In the genomic region with DNA sequence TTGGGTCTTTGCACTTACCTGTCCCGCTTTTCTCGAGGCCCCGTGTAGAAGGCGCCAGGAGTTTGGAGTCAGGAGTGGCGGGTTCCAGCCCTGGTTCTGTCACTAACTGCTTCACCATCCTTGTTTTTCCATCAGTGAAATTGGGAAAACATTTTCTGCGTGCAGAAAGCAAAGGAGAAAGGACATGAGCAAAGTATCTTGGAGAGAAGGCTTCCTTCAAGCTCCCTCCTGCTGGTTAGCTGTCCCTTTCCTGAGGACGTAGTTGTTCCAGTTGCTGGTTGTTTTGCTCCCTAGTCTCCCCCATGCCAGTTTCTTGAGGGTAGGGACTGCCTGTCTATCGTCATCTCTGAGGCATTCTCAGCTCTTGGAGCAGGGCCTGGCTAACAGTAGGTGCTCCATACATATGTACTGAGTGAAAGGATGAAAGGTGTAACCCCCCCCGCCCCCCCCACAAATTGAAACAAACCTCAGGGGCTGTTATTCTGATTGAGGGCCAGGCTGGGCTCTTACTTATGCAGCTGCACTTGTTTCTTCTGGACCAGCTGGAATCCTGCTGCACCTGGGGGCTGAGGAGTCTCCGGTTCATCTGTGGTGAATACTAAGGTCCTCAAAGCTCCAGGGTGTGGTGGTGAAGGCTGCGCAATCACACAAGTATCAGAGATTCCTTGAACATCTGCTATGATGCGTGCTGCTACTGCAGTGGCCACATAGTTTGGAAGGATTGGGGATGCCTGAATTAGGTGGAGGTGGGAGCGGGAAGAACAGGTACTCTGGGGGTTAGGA, we compare ENCODE assay signal across 8 cellular contexts. TPM values are rescaled to one million over a fixed set of nuclear protein-coding genes. Genes with fewer than 3 reads are reported as not detected.
DNase-seq lines count a peak whose midpoint lies in the region; ATAC-seq, FAIRE-seq and TF ChIP-seq lines count a peak whose summit lies in the region.

No MANE protein-coding gene starts in this region.

- intact Hi-C loops in activated T-helper 2 cell treated with anti-CD3 and anti-CD28 coated beads, Interferon-gamma antibody, Interleukin-2, Interleukin-4, amounts not matched to agents 10 μg/mL and 5 μg/mL and 100 μg/mL, durations not matched to agents 14 hours and 24 hours and 36 hours (cut with micrococcal nuclease), result loop anchor here (1.0 to 5.0 kb wide), 7 partner anchors 11 to 313 kb away; partner anchors contain the start of genes DCTN4 and RBM22
- intact Hi-C loops in tibial artery (cut with DNase I; ENCODE audit: low total_unique reads), result loop anchor here (1.0 kb wide), 1 partner anchor 21 kb away; no protein-coding TSS in a partner anchor

- no peaks in the 10 kb centered on the region for H3K9me3 ChIP-seq in keratinocyte (ENCODE audit: control insufficient read depth, low read depth, low read length)
- H3K9me3 ChIP-seq in tibial artery, result no peaks in the 10 kb centered on the region

- peak overlapping the region; percentile 92 for H3K9ac ChIP-seq in keratinocyte (ENCODE audit: control insufficient read depth, extremely low read depth, insufficient read depth, low read length)

- H3K27ac ChIP-seq in keratinocyte (ENCODE audit: control insufficient read depth, insufficient read depth, low read length) (peak overlapping the region; percentile 89), tibial artery (peak overlapping the region; percentile 96 to 97)

- no peak overlapping the region for H2AFZ ChIP-seq in keratinocyte (ENCODE audit: control insufficient read depth, low read length)

- H3K4me1 Mint-ChIP-seq in HFFc6 (ENCODE audit: low read depth), result peaks cover 77% of the 10 kb centered on the region
- peaks cover 61% of the 10 kb centered on the region for H3K4me1 Mint-ChIP-seq in activated T-helper 2 cell treated with anti-CD3 and anti-CD28 coated beads, Interferon-gamma antibody, Interleukin-2, Interleukin-4, amounts not matched to agents 10 μg/mL and 5 μg/mL and 100 μg/mL, durations not matched to agents 14 hours and 24 hours and 36 hours (ENCODE audit: low read depth)

- no peaks in the 10 kb centered on the region for H3K36me3 Mint-ChIP-seq in HFFc6 (ENCODE audit: low read depth)
- peaks cover 25% of the 10 kb centered on the region for H3K36me3 Mint-ChIP-seq in activated T-helper 2 cell treated with anti-CD3 and anti-CD28 coated beads, Interferon-gamma antibody, Interleukin-2, Interleukin-4, amounts not matched to agents 10 μg/mL and 5 μg/mL and 100 μg/mL, durations not matched to agents 14 hours and 24 hours and 36 hours (ENCODE audit: low read depth)

- H3K4me1 ChIP-seq in keratinocyte (ENCODE audit: control insufficient read depth, extremely low read depth, insufficient read depth, low read length) (peaks cover 52% of the 10 kb centered on the region), tibial artery (peaks cover 5 to 61% (median 54%) of the 10 kb centered on the region in 4 donors)

- dilution Hi-C loops in keratinocyte (cut with MboI; ENCODE audit: extremely low pct_ligation_motif_present, low sequenced_read_pairs), result no loop called here

- peak overlapping the region; percentile 88 for H3K4me2 ChIP-seq in keratinocyte (ENCODE audit: control insufficient read depth, extremely low read depth, insufficient read depth, low read depth, low read length)

- TF ChIP-seq CTCF in AG09309 (IDR thresholded peaks at IDR 0.05; ENCODE audit: control insufficient read depth, insufficient read depth, low read depth, low read length, missing control alignments) (no peak), HFFc6 (IDR thresholded peaks at IDR 0.05) (no peak; the same call in none of the 2 replicates), keratinocyte (optimal IDR thresholded peaks at IDR 0.05 in 1 of 3, IDR thresholded peaks at IDR 0.05 in 1 of 3, conservative IDR thresholded peaks at IDR 0.05 in 1 of 3; ENCODE audit: extremely low read depth in 1 of 3, insufficient read depth in 2 of 3, low read length in 3 of 3) (peak in 1 of 3 experiments; percentile 5), tibial artery (IDR thresholded peaks at IDR 0.05) (no peak)

- no peak for DNase-seq in AG09309 (ENCODE audit: low read depth)
- no peak for DNase-seq in HFFc6
- DNase-seq in activated T-helper 2 cell treated with anti-CD3 and anti-CD28 coated beads, Interferon-gamma antibody, Interleukin-2, Interleukin-4, amounts not matched to agents 10 μg/mL and 5 μg/mL and 100 μg/mL, durations not matched to agents 14 hours and 24 hours and 36 hours (ENCODE audit: low spot score), result no peak
- no peak for DNase-seq in keratinocyte (ENCODE audit: low read depth, low spot score)
- no peak for DNase-seq in tibial artery
- no peak for DNase-seq in GM12891 (ENCODE audit: insufficient read length, low spot score)
- no peak for DNase-seq in NCI-H345 treated with DMSO at 0.1 percent for 48 hours (lab: John Stamatoyannopoulos, UW; ENCODE audit: unreplicated experiment)

- H3K27me3 Mint-ChIP-seq in HFFc6 (ENCODE audit: insufficient read depth), result no peaks in the 10 kb centered on the region; the same call in 1 of the 2 replicates
- no peaks in the 10 kb centered on the region for H3K27me3 Mint-ChIP-seq in activated T-helper 2 cell treated with anti-CD3 and anti-CD28 coated beads, Interferon-gamma antibody, Interleukin-2, Interleukin-4, amounts not matched to agents 10 μg/mL and 5 μg/mL and 100 μg/mL, durations not matched to agents 14 hours and 24 hours and 36 hours (ENCODE audit: low read depth)

- H4K20me1 ChIP-seq in keratinocyte (ENCODE audit: control insufficient read depth, extremely low read depth, insufficient read depth, low read length), result no peaks in the 10 kb centered on the region

- peak overlapping the region; percentile 95 for H3K27ac Mint-ChIP-seq in HFFc6
- peak overlapping the region; percentile 95 for H3K27ac Mint-ChIP-seq in activated T-helper 2 cell treated with anti-CD3 and anti-CD28 coated beads, Interferon-gamma antibody, Interleukin-2, Interleukin-4, amounts not matched to agents 10 μg/mL and 5 μg/mL and 100 μg/mL, durations not matched to agents 14 hours and 24 hours and 36 hours

- H3K4me3 ChIP-seq in AG09309 (ENCODE audit: control insufficient read depth, low read depth, low read length) (peak overlapping the region; percentile 98), keratinocyte (ENCODE audit: control insufficient read depth in 2 of 3, extremely low read depth in 1 of 3, insufficient read depth in 2 of 3, low read depth in 1 of 3, low read length in 3 of 3) (peak overlapping the region; percentile 72 to 88 (median 83)), tibial artery (peak overlapping the region; percentile 84 to 91)

- ATAC-seq in GM21717 (IDR thresholded peaks at IDR 0.05; ENCODE audit: unreplicated experiment), result no peak

- H3K9me1 ChIP-seq in keratinocyte (ENCODE audit: control insufficient read depth, extremely low read depth, insufficient read depth, low read length), result peaks cover 6% of the 10 kb centered on the region

- peaks cover 36% of the 10 kb centered on the region for H3K79me2 ChIP-seq in keratinocyte (ENCODE audit: control insufficient read depth, insufficient read depth, low read length)

- no peak for FAIRE-seq in keratinocyte (lab: Jason Lieb, UNC)
- FAIRE-seq in GM12891 (lab: Jason Lieb, UNC), result no peak

- H3K4me3 Mint-ChIP-seq in HFFc6, result peak overlapping the region; percentile 100
- H3K4me3 Mint-ChIP-seq in activated T-helper 2 cell treated with anti-CD3 and anti-CD28 coated beads, Interferon-gamma antibody, Interleukin-2, Interleukin-4, amounts not matched to agents 10 μg/mL and 5 μg/mL and 100 μg/mL, durations not matched to agents 14 hours and 24 hours and 36 hours (ENCODE audit: low read depth), result peak overlapping the region; percentile 100

- no peaks in the 10 kb centered on the region for H3K9me3 Mint-ChIP-seq in HFFc6
- H3K9me3 Mint-ChIP-seq in activated T-helper 2 cell treated with anti-CD3 and anti-CD28 coated beads, Interferon-gamma antibody, Interleukin-2, Interleukin-4, amounts not matched to agents 10 μg/mL and 5 μg/mL and 100 μg/mL, durations not matched to agents 14 hours and 24 hours and 36 hours, result no peaks in the 10 kb centered on the region

- H3K36me3 ChIP-seq in keratinocyte (ENCODE audit: control insufficient read depth in 2 of 2, extremely low read depth in 1 of 2, insufficient read depth in 2 of 2, low read length in 2 of 2) (peaks cover 0 to 7% of the 10 kb centered on the region in 2 experiments), tibial artery (no peaks in the 10 kb centered on the region)

- H3K27me3 ChIP-seq in keratinocyte (ENCODE audit: control insufficient read depth, extremely low read depth, insufficient read depth, low read length), result no peaks in the 10 kb centered on the region
- H3K27me3 ChIP-seq in tibial artery, result no peaks in the 10 kb centered on the region

- TF ChIP-seq POLR2A in GM12891 (IDR thresholded peaks at IDR 0.05; ENCODE audit: low read depth, low read length), result no peak

RNA-seq across cellular contexts. Expression of gene SMIM3, which starts 1.0 kb away (rescaled TPM):
- total RNA-seq in HFFc6 (2021; fragmentation: NEBNext Ultra II Directional; extraction: Animal tissue kit (Norgen Biotek cat#: 25700)), result 10 to 100 TPM; 32.5 to 51.1 (median 37.9) TPM
- total RNA-seq in activated T-helper 2 cell treated with anti-CD3 and anti-CD28 coated beads, Interferon-gamma antibody, Interleukin-2, Interleukin-4, amounts not matched to agents 10 μg/mL and 5 μg/mL and 100 μg/mL, durations not matched to agents 14 hours and 24 hours and 36 hours, result 24.5 and 25.7 TPM in 2 replicates
- polyA plus RNA-seq in keratinocyte, result 21.1 to 37.0 TPM (median 29.7 TPM) in 3 replicates
- 18.5 TPM for polyA plus RNA-seq in keratinocyte (2011; ENCODE audit: low read depth)
- 32.6 and 36.5 TPM in 2 replicates for polyA plus RNA-seq in keratinocyte (2011; cell fraction: cytosol; rRNA removed)
- 15.8 and 17.0 TPM in 2 replicates for polyA plus RNA-seq in keratinocyte (2011; cell fraction: nucleus; rRNA removed)
- 19.2 TPM in 2 replicates for polyA plus RNA-seq in keratinocyte (2012; ENCODE audit: low replicate concordance)
- polyA minus RNA-seq in keratinocyte, result 11.4 to 14.1 TPM (median 12.1 TPM) in 3 replicates
- polyA minus RNA-seq in keratinocyte (2011; cell fraction: cytosol; rRNA and poly(A)+ RNA removed), result 12.9 TPM
- polyA minus RNA-seq in keratinocyte (2011; cell fraction: nucleus; rRNA and poly(A)+ RNA removed), result 3.0 and 4.4 TPM in 2 replicates
- 24.6 TPM for polyA plus RNA-seq in GM12891 (2012; ENCODE audit: low read depth, missing spikeins)

RNA-seq across cellular contexts. Expression of gene DCTN4, which starts 20.8 kb away (rescaled TPM):
- total RNA-seq in HFFc6 (2021; fragmentation: NEBNext Ultra II Directional; extraction: Animal tissue kit (Norgen Biotek cat#: 25700)), result 10 to 100 TPM; 60.1 to 76.9 (median 68.7) TPM
- total RNA-seq in activated T-helper 2 cell treated with anti-CD3 and anti-CD28 coated beads, Interferon-gamma antibody, Interleukin-2, Interleukin-4, amounts not matched to agents 10 μg/mL and 5 μg/mL and 100 μg/mL, durations not matched to agents 14 hours and 24 hours and 36 hours, result 40.9 and 44.7 TPM in 2 replicates
- 37.7 to 46.4 TPM (median 44.3 TPM) in 3 replicates for polyA plus RNA-seq in keratinocyte
- 32.4 TPM for polyA plus RNA-seq in keratinocyte (2011; ENCODE audit: low read depth)
- polyA plus RNA-seq in keratinocyte (2011; cell fraction: cytosol; rRNA removed), result 42.2 and 56.1 TPM in 2 replicates
- 48.2 and 48.7 TPM in 2 replicates for polyA plus RNA-seq in keratinocyte (2011; cell fraction: nucleus; rRNA removed)
- 19.1 and 26.3 TPM in 2 replicates for polyA plus RNA-seq in keratinocyte (2012; ENCODE audit: low replicate concordance)
- polyA minus RNA-seq in keratinocyte, result 55.7 to 69.8 TPM (median 68.1 TPM) in 3 replicates
- 32.0 TPM for polyA minus RNA-seq in keratinocyte (2011; cell fraction: cytosol; rRNA and poly(A)+ RNA removed)
- polyA minus RNA-seq in keratinocyte (2011; cell fraction: nucleus; rRNA and poly(A)+ RNA removed), result 35.3 and 58.6 TPM in 2 replicates
- 11.9 TPM for polyA plus RNA-seq in GM12891 (2012; ENCODE audit: low read depth, missing spikeins)
